ENCODE assay signal across 31 cellular contexts in the genomic region with DNA sequence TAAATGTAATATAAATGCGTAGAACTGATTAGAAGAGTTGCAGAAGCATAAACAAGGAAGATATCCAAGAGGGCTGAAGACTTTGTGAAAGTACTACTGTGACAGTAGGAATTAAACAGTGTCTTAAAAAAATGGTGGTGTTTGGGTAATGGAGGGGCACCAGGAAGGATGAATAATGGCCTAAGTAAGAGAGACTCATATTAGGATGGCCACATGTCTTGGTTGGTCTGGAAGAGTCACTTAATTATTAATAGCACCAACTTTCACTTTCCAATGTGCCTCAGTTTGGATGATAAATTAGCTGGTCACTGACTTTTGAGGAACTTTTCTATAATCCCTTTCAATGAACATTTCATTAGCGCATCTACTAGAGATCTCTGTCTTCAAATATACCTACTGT.
DNase-seq lines count a peak whose midpoint lies in the region; ATAC-seq and TF ChIP-seq lines count a peak whose summit lies in the region.
"Had no signal": no experiment of that assay in that cellular context is flagged by ENCODE, and none has a peak within 500 bp of the region (broad histone marks: within the 10 kb centered on the region; RNA-seq: fewer than 3 reads in every experiment).

No MANE protein-coding gene starts in this region.

- no peaks in the 10 kb centered on the region for H3K79me2 ChIP-seq in Karpas-422 (ENCODE audit: low read length)

- H2AFZ ChIP-seq in Karpas-422 (ENCODE audit: low read length) = no peak overlapping the region

- H3K4me3 ChIP-seq in Karpas-422 (ENCODE audit: low read length) = no peak overlapping the region
- no peak overlapping the region for H3K4me3 ChIP-seq in suprapubic skin
- no peak overlapping the region for H3K4me3 ChIP-seq in lower lobe of right lung
- H3K4me3 ChIP-seq: BLaER1 treated with 17β-estradiol and CSF1 and Interleukin-3, amounts not matched to agents 10 nM and 100 nM; heart left ventricle; spleen; testis; vagina had no signal

- no peak overlapping the region for H3K9ac ChIP-seq in Karpas-422 (ENCODE audit: low read length)
- H3K9ac ChIP-seq: BLaER1 treated with 17β-estradiol and CSF1 and Interleukin-3, amounts not matched to agents 10 nM and 100 nM had no signal

- H3K36me3 ChIP-seq in Karpas-422 (ENCODE audit: insufficient read depth, low read length) (no peaks in the 10 kb centered on the region), suprapubic skin (no peaks in the 10 kb centered on the region), lower lobe of right lung (no peaks in the 10 kb centered on the region)
- H3K36me3 ChIP-seq: BLaER1 treated with 17β-estradiol and CSF1 and Interleukin-3, amounts not matched to agents 10 nM and 100 nM; heart left ventricle; neutrophil; spleen; vagina had no signal

- H3K9me3 ChIP-seq in Karpas-422 (ENCODE audit: low read length) (no peaks in the 10 kb centered on the region), suprapubic skin (no peaks in the 10 kb centered on the region), lower lobe of right lung (no peaks in the 10 kb centered on the region)
- H3K9me3 ChIP-seq: neutrophil, testis had no signal

- peak; percentile 23 for DNase-seq in Karpas-422
- no peak for DNase-seq in activated CD8-positive, alpha-beta memory T cell treated with anti-CD3 and anti-CD28 coated beads, Interleukin-2, amount 50 U/mL, for 4 hours
- no peak for DNase-seq in suprapubic skin (ENCODE audit: low spot score in 2 of 2)
- no peak for DNase-seq in caudate nucleus (lab: John Stamatoyannopoulos, UW)
- DNase-seq in lower lobe of right lung = no peak
- DNase-seq: activated CD4-positive, alpha-beta T cell treated with anti-CD3 and anti-CD28 coated beads for 36 hours; activated CD8-positive, alpha-beta T cell treated with anti-CD3 and anti-CD28 coated beads for 36 hours; activated naive CD4-positive, alpha-beta T cell treated with anti-CD3 and anti-CD28 coated beads for 36 hours; central memory CD4-positive, alpha-beta T cell; DMS153; effector memory CD8-positive, alpha-beta T cell; erythroblast; HCEC 1CT; heart left ventricle; naive B cell; NCI-H1092 treated with DMSO at 0.1 percent for 48 hours; NCI-H187; NCI-H2171; NCI-H510A; posterior cingulate gyrus; right cardiac atrium; spleen; stimulated activated CD4-positive, alpha-beta T cell treated with anti-CD3 and anti-CD28 coated beads, Interleukin-2, amount 100 ng/mL, for 24 hours; stimulated activated naive CD8-positive, alpha-beta T cell treated with anti-CD3 and anti-CD28 coated beads, Interleukin-15, Interleukin-2, amounts not matched to agents 100 U/mL and 50 U/mL, for 24 hours; testis had no signal

- H3K4me1 ChIP-seq in Karpas-422 (ENCODE audit: low read length) (no peaks in the 10 kb centered on the region), suprapubic skin (no peaks in the 10 kb centered on the region), lower lobe of right lung (no peaks in the 10 kb centered on the region)
- H3K4me1 ChIP-seq: vagina had no signal

- ATAC-seq in GM19463 (IDR thresholded peaks at IDR 0.05; ENCODE audit: unreplicated experiment) (peak; percentile 38), HG03060 (IDR thresholded peaks at IDR 0.05; ENCODE audit: low read depth, unreplicated experiment) (peak; percentile 46), lower lobe of right lung (no peak)
- ATAC-seq: activated CD4-positive, alpha-beta T cell treated with anti-CD3 and anti-CD28 coated beads for 36 hours; activated CD8-positive, alpha-beta T cell treated with anti-CD3 and anti-CD28 coated beads for 36 hours; effector memory CD8-positive, alpha-beta T cell; heart left ventricle; right cardiac atrium; stimulated activated naive CD8-positive, alpha-beta T cell treated with anti-CD3 and anti-CD28 coated beads, Interleukin-15, Interleukin-2, amounts not matched to agents 100 U/mL and 50 U/mL, for 24 hours had no signal

- H3K27me3 ChIP-seq in Karpas-422 (ENCODE audit: low read length) (no peaks in the 10 kb centered on the region), suprapubic skin (no peaks in the 10 kb centered on the region), lower lobe of right lung (ENCODE audit: low read depth) (no peaks in the 10 kb centered on the region)
- H3K27me3 ChIP-seq: BLaER1 treated with 17β-estradiol and CSF1 and Interleukin-3, amounts not matched to agents 10 nM and 100 nM; heart left ventricle; neutrophil; spleen; testis; vagina had no signal

- H3K4me2 ChIP-seq in Karpas-422 (ENCODE audit: low read depth, low read length, poor library complexity, severe bottlenecking) = no peak overlapping the region
- H3K4me2 ChIP-seq: BLaER1 treated with 17β-estradiol and CSF1 and Interleukin-3, amounts not matched to agents 10 nM and 100 nM had no signal

- no peak for TF ChIP-seq POLR2A in suprapubic skin (IDR thresholded peaks at IDR 0.05)

- no peak for TF ChIP-seq EP300 in suprapubic skin (IDR thresholded peaks at IDR 0.05)

- no peaks in the 10 kb centered on the region for H3K9me2 ChIP-seq in Karpas-422 (replicated peaks; ENCODE audit: insufficient read depth, low read length)

- no peaks in the 10 kb centered on the region for H4K20me1 ChIP-seq in Karpas-422 (ENCODE audit: insufficient read depth, low read depth, low read length)
- H4K20me1 ChIP-seq: BLaER1 treated with 17β-estradiol and CSF1 and Interleukin-3, amounts not matched to agents 10 nM and 100 nM had no signal

- H3K27ac ChIP-seq in Karpas-422 (ENCODE audit: low read length) (no peak overlapping the region), suprapubic skin (no peak overlapping the region), caudate nucleus (ENCODE audit: low read depth, low read length) (no peak overlapping the region), lower lobe of right lung (no peak overlapping the region)
- H3K27ac ChIP-seq: BLaER1 treated with 17β-estradiol and CSF1 and Interleukin-3, amounts not matched to agents 10 nM and 100 nM; heart left ventricle; neutrophil; spleen; testis; vagina; VCaP had no signal

- WGBS in suprapubic skin = 92% methylated on average over 2 of the region's 2 CpGs

- no peak for TF ChIP-seq CTCF in suprapubic skin (IDR thresholded peaks at IDR 0.05)
- TF ChIP-seq CTCF in lower lobe of right lung (IDR thresholded peaks at IDR 0.05) = no peak

- intact Hi-C loops in lower lobe of right lung (cut with DNase I) = no loop called here

Comparison
In these comparisons a context has a peak if more than half of its experiments do, and no peak if none do; other contexts are left out.
1. ATAC-seq: peak in GM19463 (single experiment) and HG03060 (single experiment); none in lower lobe of right lung (0 of 2).